23 cellular contexts compared by ENCODE assay signal in the genomic region with DNA sequence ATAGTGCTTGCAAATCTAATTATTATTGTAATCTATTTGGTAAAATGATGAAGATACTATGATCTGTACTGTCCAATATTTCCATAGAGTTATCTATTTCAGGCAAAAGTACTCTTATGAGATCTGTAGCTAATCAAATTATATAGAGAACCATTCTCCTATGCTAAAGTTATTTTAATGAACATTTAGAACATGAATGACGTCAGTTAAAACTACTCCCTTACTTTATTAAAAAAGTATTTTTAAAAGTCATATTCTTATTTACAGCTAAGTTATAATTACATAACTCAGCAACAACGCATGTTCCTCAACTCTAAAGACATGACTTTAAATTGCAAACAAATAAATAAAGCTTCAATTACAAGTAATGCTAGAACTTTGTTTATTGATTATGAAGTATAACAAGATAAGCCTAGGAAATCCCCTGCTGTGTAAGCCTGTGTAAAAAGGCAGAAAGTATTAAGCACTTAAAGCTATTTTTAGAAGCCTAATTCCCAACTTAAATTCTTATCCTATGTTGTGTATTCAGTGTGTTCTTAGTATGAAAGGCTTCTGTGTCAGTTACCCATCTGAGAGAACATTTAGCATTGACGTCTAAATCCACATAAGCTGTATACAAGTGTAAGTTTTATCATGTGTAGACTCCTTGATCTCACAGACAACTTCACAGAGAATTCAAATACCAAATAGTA.
"Had no signal": no experiment of that assay in that cellular context is flagged by ENCODE, and none has a peak within 500 bp of the region (broad histone marks: within the 10 kb centered on the region; RNA-seq: fewer than 3 reads in every experiment).

No MANE protein-coding gene starts in this region.

- H3K27me3 ChIP-seq: gastroesophageal sphincter, heart left ventricle, neutrophil, spleen, upper lobe of right lung had no signal

- H3K27me3 Mint-ChIP-seq: activated naive CD4-positive, alpha-beta T cell treated with anti-CD3 and anti-CD28 coated beads, Interleukin-2, amount 10 ng/mL, durations not matched to agents 7 days and 5 days; central memory CD8-positive, alpha-beta T cell; naive thymus-derived CD4-positive, alpha-beta T cell; stimulated activated naive B cell treated with anti-CD40 and anti-IgM and Interleukin-4, amounts not matched to agents 10 μg/mL and 1 μg/mL and 100 μg/mL, for 72 hours had no signal

- H3K27ac Mint-ChIP-seq: activated naive CD4-positive, alpha-beta T cell treated with anti-CD3 and anti-CD28 coated beads, Interleukin-2, amount 10 ng/mL, durations not matched to agents 7 days and 5 days; naive thymus-derived CD4-positive, alpha-beta T cell; stimulated activated naive B cell treated with anti-CD40 and anti-IgM and Interleukin-4, amounts not matched to agents 10 μg/mL and 1 μg/mL and 100 μg/mL, for 72 hours; T-helper 1 cell treated with Interleukin-12 subunit alpha and Interleukin-12 subunit beta and Interleukin-4 antibody, amounts not matched to agents 30 μg/mL and 1 μg/mL, for 36 hours had no signal

- H3K36me3 ChIP-seq: gastroesophageal sphincter, heart left ventricle, left ventricle myocardium inferior, neutrophil, spleen, thoracic aorta, upper lobe of right lung had no signal

- H3K36me3 Mint-ChIP-seq: activated naive CD4-positive, alpha-beta T cell treated with anti-CD3 and anti-CD28 coated beads, Interleukin-2, amount 10 ng/mL, durations not matched to agents 7 days and 5 days; naive thymus-derived CD4-positive, alpha-beta T cell; stimulated activated naive B cell treated with anti-CD40 and anti-IgM and Interleukin-4, amounts not matched to agents 10 μg/mL and 1 μg/mL and 100 μg/mL, for 72 hours had no signal

- H3K9ac ChIP-seq: parathyroid adenoma had no signal

- H3K79me2 ChIP-seq: parathyroid adenoma had no signal

- H3K27ac ChIP-seq: gastroesophageal sphincter, heart left ventricle, left ventricle myocardium inferior, neutrophil, parathyroid adenoma, spleen, thoracic aorta, upper lobe of right lung had no signal

- H2AFZ ChIP-seq: parathyroid adenoma had no signal

- H3K4me1 Mint-ChIP-seq: activated naive CD4-positive, alpha-beta T cell treated with anti-CD3 and anti-CD28 coated beads, Interleukin-2, amount 10 ng/mL, durations not matched to agents 7 days and 5 days; central memory CD8-positive, alpha-beta T cell; naive thymus-derived CD4-positive, alpha-beta T cell; stimulated activated naive B cell treated with anti-CD40 and anti-IgM and Interleukin-4, amounts not matched to agents 10 μg/mL and 1 μg/mL and 100 μg/mL, for 72 hours had no signal

- H3K4me3 ChIP-seq: gastroesophageal sphincter, heart left ventricle, left ventricle myocardium inferior, mucosa of descending colon, spleen, thoracic aorta, upper lobe of right lung had no signal

- H3K9me3 ChIP-seq: gastroesophageal sphincter, heart left ventricle, left ventricle myocardium inferior, mucosa of descending colon, neutrophil, thoracic aorta, upper lobe of right lung had no signal

- H3K4me3 Mint-ChIP-seq: activated naive CD4-positive, alpha-beta T cell treated with anti-CD3 and anti-CD28 coated beads, Interleukin-2, amount 10 ng/mL, durations not matched to agents 7 days and 5 days; activated T-cell treated with anti-CD3 and anti-CD28 coated beads, Interleukin-2, amount 50 U/mL, for 4 hours; central memory CD8-positive, alpha-beta T cell; naive thymus-derived CD4-positive, alpha-beta T cell; stimulated activated naive B cell treated with anti-CD40 and anti-IgM and Interleukin-4, amounts not matched to agents 10 μg/mL and 1 μg/mL and 100 μg/mL, for 72 hours; T-helper 1 cell treated with Interleukin-12 subunit alpha and Interleukin-12 subunit beta and Interleukin-4 antibody, amounts not matched to agents 30 μg/mL and 1 μg/mL, for 36 hours had no signal

- ATAC-seq: activated CD4-positive, CD25-positive, alpha-beta regulatory T cell treated with anti-CD3 and anti-CD28 coated beads, Interleukin-2, amount 50 U/mL, for 24 hours; activated T-cell treated with anti-CD3 and anti-CD28 coated beads, Interleukin-2, amount 50 U/mL, for 4 hours; gastroesophageal sphincter; heart left ventricle; mucosa of descending colon; naive thymus-derived CD4-positive, alpha-beta T cell; sciatic nerve; stimulated activated naive B cell treated with anti-CD40 and anti-IgM and Interleukin-4, amounts not matched to agents 10 μg/mL and 1 μg/mL and 100 μg/mL, for 72 hours; upper lobe of right lung had no signal

- DNase-seq: activated CD4-positive, alpha-beta T cell treated with anti-CD3 and anti-CD28 coated beads, Interleukin-2, amount 50 U/mL, for 1 hour; activated CD8-positive, alpha-beta memory T cell treated with anti-CD3 and anti-CD28 coated beads, Interleukin-2, amount 50 U/mL, for 4 hours; activated naive CD4-positive, alpha-beta T cell treated with anti-CD3 and anti-CD28 coated beads, Interleukin-2, amount 10 ng/mL, durations not matched to agents 7 days and 5 days; activated T-cell treated with anti-CD3 and anti-CD28 coated beads, Interleukin-2, amount 50 U/mL, for 4 hours; aorta; cortex of kidney; heart left ventricle; kidney glomerular epithelial cell; left ventricle myocardium inferior; mammary epithelial cell; mucosa of descending colon; naive thymus-derived CD4-positive, alpha-beta T cell; spleen; stimulated activated naive B cell treated with anti-CD40 and anti-IgM and Interleukin-4, amounts not matched to agents 10 μg/mL and 1 μg/mL and 100 μg/mL, for 72 hours; upper lobe of right lung had no signal

- H3K4me1 ChIP-seq: gastroesophageal sphincter, heart left ventricle, left ventricle myocardium inferior, parathyroid adenoma, spleen, upper lobe of right lung had no signal
